ENCODE assay signal across 6 cellular contexts in genomic region chr9:81948650-81949049, GRCh38. TPM values are rescaled to one million over a fixed set of nuclear protein-coding genes. Genes with fewer than 3 reads are reported as not detected.
"Had no signal": no experiment of that assay in that cellular context is flagged by ENCODE, and none has a peak within 500 bp of the region (broad histone marks: within the 10 kb centered on the region; RNA-seq: fewer than 3 reads in every experiment).

No MANE protein-coding gene starts in this region.

RNA-seq across cellular contexts. Expression of gene SPATA31D3, which starts 5.3 kb away (rescaled TPM):
- polyA plus RNA-seq: hepatocyte, immature natural killer cell, keratinocyte, liver, mammary epithelial cell had no signal

RNA-seq across cellular contexts. Expression of gene SPATA31D4, which starts 20.4 kb away (rescaled TPM):
- polyA plus RNA-seq: hepatocyte, immature natural killer cell, keratinocyte, liver, lung, mammary epithelial cell had no signal

RNA-seq across cellular contexts. Expression of gene SPATA31D1, which starts 39.9 kb away (rescaled TPM):
- polyA plus RNA-seq: hepatocyte, immature natural killer cell, keratinocyte, liver, lung, mammary epithelial cell had no signal
